2 cellular contexts compared by ENCODE assay signal in the genomic region with DNA sequence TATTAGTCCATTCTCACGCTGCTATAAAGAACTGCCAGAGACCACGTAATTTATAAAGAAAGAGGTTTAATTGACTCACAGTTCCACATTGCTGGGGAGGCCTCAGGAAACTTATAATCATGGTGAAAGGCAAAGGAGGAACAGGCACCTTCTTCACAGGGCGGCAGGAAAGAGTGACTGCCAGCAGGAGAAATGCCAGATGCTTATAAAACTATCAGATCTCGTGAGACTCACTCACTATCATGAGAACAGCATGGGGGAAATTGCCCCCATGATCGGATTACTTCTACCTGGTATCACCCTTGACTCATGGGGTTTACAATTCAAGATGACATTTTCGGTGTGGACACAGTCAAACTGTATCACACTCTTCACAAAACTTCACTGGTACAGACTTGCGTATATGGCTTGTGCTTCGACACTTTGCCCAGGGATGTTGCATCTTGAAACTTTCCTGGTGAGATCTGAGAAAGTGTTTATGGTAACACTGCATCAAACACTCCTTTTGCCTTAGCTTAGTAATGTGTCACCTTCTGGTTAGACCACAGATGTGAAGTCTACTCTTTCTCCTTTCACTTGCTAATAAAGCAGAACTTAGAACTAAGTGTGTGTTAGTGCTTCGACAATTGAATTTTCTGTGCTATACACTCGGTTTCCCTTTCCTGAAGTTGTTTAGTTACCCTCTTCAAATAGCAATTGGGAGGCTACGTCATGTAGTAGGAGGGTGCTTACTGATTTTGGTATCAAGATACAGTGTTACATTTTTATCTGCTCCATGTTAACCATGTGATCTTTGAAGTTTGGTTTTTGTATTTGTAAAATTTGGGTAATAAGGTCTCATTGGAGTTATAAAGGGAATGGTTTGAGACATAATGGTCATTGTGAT.
TF ChIP-seq lines count a peak whose summit lies in the region.

No MANE protein-coding gene starts in this region.

TF ChIP-seq in IMR-90, 13 proteins besides CTCF, POLR2A, EP300 and RAD21:
- TF ChIP-seq ELK1 (IDR thresholded peaks at IDR 0.05; ENCODE audit: borderline replicate concordance, low read depth, low read length), result no peak

TF ChIP-seq in GM12878, 131 proteins besides CTCF, POLR2A, EP300 and RAD21:
- TF ChIP-seq, protein P1, sequence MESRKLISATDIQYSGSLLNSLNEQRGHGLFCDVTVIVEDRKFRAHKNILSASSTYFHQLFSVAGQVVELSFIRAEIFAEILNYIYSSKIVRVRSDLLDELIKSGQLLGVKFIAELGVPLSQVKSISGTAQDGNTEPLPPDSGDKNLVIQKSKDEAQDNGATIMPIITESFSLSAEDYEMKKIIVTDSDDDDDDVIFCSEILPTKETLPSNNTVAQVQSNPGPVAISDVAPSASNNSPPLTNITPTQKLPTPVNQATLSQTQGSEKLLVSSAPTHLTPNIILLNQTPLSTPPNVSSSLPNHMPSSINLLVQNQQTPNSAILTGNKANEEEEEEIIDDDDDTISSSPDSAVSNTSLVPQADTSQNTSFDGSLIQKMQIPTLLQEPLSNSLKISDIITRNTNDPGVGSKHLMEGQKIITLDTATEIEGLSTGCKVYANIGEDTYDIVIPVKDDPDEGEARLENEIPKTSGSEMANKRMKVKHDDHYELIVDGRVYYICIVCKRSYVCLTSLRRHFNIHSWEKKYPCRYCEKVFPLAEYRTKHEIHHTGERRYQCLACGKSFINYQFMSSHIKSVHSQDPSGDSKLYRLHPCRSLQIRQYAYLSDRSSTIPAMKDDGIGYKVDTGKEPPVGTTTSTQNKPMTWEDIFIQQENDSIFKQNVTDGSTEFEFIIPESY (IDR thresholded peaks at IDR 0.05), result no peak
- TF ChIP-seq RUNX3 (IDR thresholded peaks at IDR 0.05; ENCODE audit: low read length), result 0 out of 2 replicates have a peak, but pooled peaks have one; percentile 14
TF ChIP-seq in GM12878: peak in this region for 1.
